In genomic region chr6:44072959-44073611, GRCh38 we compare ENCODE assay signal across 8 cellular contexts. TPM values are rescaled to one million over a fixed set of nuclear protein-coding genes. Genes with fewer than 3 reads are reported as not detected.
DNase-seq lines count a peak whose midpoint lies in the region; ATAC-seq and TF ChIP-seq lines count a peak whose summit lies in the region.

No MANE protein-coding gene starts in this region.

- H3K27me3 ChIP-seq in PC-9 (ENCODE audit: insufficient read depth, low read depth) (no peaks in the 10 kb centered on the region), right cardiac atrium (ENCODE audit: control insufficient read depth, insufficient read depth) (no peaks in the 10 kb centered on the region), gastrocnemius medialis (no peaks in the 10 kb centered on the region)

- no peaks in the 10 kb centered on the region for H3K36me3 Mint-ChIP-seq in HFFc6 (ENCODE audit: low read depth)
- H3K36me3 Mint-ChIP-seq in activated naive CD8-positive, alpha-beta T cell treated with anti-CD3 and anti-CD28 coated beads, Interleukin-2, amount 10 ng/mL, durations not matched to agents 7 days and 5 days: no peaks in the 10 kb centered on the region

- peak overlapping the region; percentile 91 for H3K27ac Mint-ChIP-seq in HFFc6
- H3K27ac Mint-ChIP-seq in activated naive CD8-positive, alpha-beta T cell treated with anti-CD3 and anti-CD28 coated beads, Interleukin-2, amount 10 ng/mL, durations not matched to agents 7 days and 5 days: peak overlapping the region; percentile 97

- BruUV-seq in PC-9 (replicated peaks; lab: Mats Ljungman, UMichigan): TSS peak; percentile 42

- H2AFZ ChIP-seq in PC-9: peak overlapping the region; percentile 64

- DNase-seq in HFFc6: no peak
- DNase-seq in PC-9: peak; percentile 63 to 77
- peak; percentile 92 for DNase-seq in activated naive CD8-positive, alpha-beta T cell treated with anti-CD3 and anti-CD28 coated beads, Interleukin-2, amount 10 ng/mL, durations not matched to agents 7 days and 5 days
- peak; percentile 90 to 95 (median 95) for DNase-seq in right cardiac atrium
- peak; percentile 68 to 76 for DNase-seq in gastrocnemius medialis
- no peak for DNase-seq in NCI-H1092 (lab: John Stamatoyannopoulos, UW)

- peaks cover 43% of the 10 kb centered on the region for H3K79me2 ChIP-seq in PC-9 (ENCODE audit: low read depth)

- intact Hi-C loops in PC-9 (cut with micrococcal nuclease; ENCODE audit: unreplicated experiment): no loop called here
- intact Hi-C loops in right cardiac atrium (cut with DNase I): loop anchor here in 3 of 4 donors (5.0 to 10.0 kb wide), 2 partner anchors 68 to 121 kb away; no protein-coding TSS in a partner anchor
- intact Hi-C loops in gastrocnemius medialis (cut with DNase I; ENCODE audit: low total_unique reads): loop anchor here (2.0 kb wide), 1 partner anchor 68 kb away; no protein-coding TSS in a partner anchor

- H3K4me1 Mint-ChIP-seq in HFFc6 (ENCODE audit: low read depth): peaks cover 53% of the 10 kb centered on the region
- peaks cover 14% of the 10 kb centered on the region for H3K4me1 Mint-ChIP-seq in activated naive CD8-positive, alpha-beta T cell treated with anti-CD3 and anti-CD28 coated beads, Interleukin-2, amount 10 ng/mL, durations not matched to agents 7 days and 5 days

- TF ChIP-seq CTCF in HFFc6 (IDR thresholded peaks at IDR 0.05) (no peak), PC-9 (conservative IDR thresholded peaks at IDR 0.05) (no peak), gastrocnemius medialis (IDR thresholded peaks at IDR 0.05 in 4 of 5, conservative IDR thresholded peaks at IDR 0.05 in 1 of 5) (no peak)

- H3K4me1 ChIP-seq in PC-9 (replicated peaks; ENCODE audit: insufficient read depth) (peaks cover 76% of the 10 kb centered on the region), right cardiac atrium (ENCODE audit: control insufficient read depth, insufficient read depth, low read length) (peaks cover 14% of the 10 kb centered on the region), gastrocnemius medialis (peaks cover 25 to 41% of the 10 kb centered on the region in 2 donors)

- POLR2A ChIA-PET in PC-9 (lab: Charles Lee; ENCODE audit: unreplicated experiment): interaction anchor here (0.6 kb wide), 1 partner anchor 30 kb away, joined by 4 read pairs; no protein-coding TSS in a partner anchor
- POLR2A ChIA-PET in activated naive CD8-positive, alpha-beta T cell treated with anti-CD3 and anti-CD28 coated beads, Interleukin-2, amount 10 ng/mL, durations not matched to agents 7 days and 5 days (lab: Charles Lee): interaction anchor here (1.0 to 3.0 kb wide), 8 partner anchors 9 to 403 kb away, joined by 3 to 34 read pairs (median 4); partner anchors contain the start of gene VEGFA

- peak; percentile 73 for ATAC-seq in activated naive CD8-positive, alpha-beta T cell treated with anti-CD3 and anti-CD28 coated beads, Interleukin-2, amount 10 ng/mL, durations not matched to agents 7 days and 5 days (ENCODE audit: low read depth)
- ATAC-seq in right cardiac atrium (peak; percentile 67 to 71), gastrocnemius medialis (peak; percentile 59 to 60), GM18519 (IDR thresholded peaks at IDR 0.05; ENCODE audit: low FRiP score, unreplicated experiment) (no peak)

- peak overlapping the region; percentile 87 for H3K4me3 Mint-ChIP-seq in HFFc6
- H3K4me3 Mint-ChIP-seq in activated naive CD8-positive, alpha-beta T cell treated with anti-CD3 and anti-CD28 coated beads, Interleukin-2, amount 10 ng/mL, durations not matched to agents 7 days and 5 days: peak overlapping the region; percentile 99

- peaks cover 63% of the 10 kb centered on the region for H3F3A ChIP-seq in PC-9 (ENCODE audit: insufficient read depth, low read depth)

- in situ Hi-C loops in gastrocnemius medialis (cut with MboI; ENCODE audit: low sequenced_read_pairs in 4 of 4): no loop called here

- peak overlapping the region; percentile 40; the same call in 1 of the 2 replicates for H3K4me3 ChIP-seq in GM08714 (ENCODE audit: low read length)
- H3K4me3 ChIP-seq in PC-9: peak overlapping the region; percentile 66
- peak overlapping the region; percentile 67 for H3K4me3 ChIP-seq in right cardiac atrium (ENCODE audit: low read length)
- H3K4me3 ChIP-seq in gastrocnemius medialis: peak overlapping the region; percentile 61 to 69 (median 65)

- peak; percentile 77 to 79 for TF ChIP-seq POLR2A in gastrocnemius medialis (IDR thresholded peaks at IDR 0.05)

- CTCF ChIA-PET in PC-9 (lab: Charles Lee): interaction anchor here (0.6 to 1.2 kb wide), 5 partner anchors 8 to 454 kb away, joined by 3 to 7 read pairs (median 4); partner anchors contain the start of gene VEGFA

- H4K20me1 ChIP-seq in PC-9 (ENCODE audit: insufficient read depth): no peaks in the 10 kb centered on the region

- 3% methylated on average over 55 of the region's 55 CpGs for whole genome bisulfite sequencing in right cardiac atrium

- peak overlapping the region; percentile 94 for H3K27ac ChIP-seq in PC-9
- peak overlapping the region; percentile 93 for H3K27ac ChIP-seq in right cardiac atrium (ENCODE audit: low read length)
- H3K27ac ChIP-seq in gastrocnemius medialis: peak overlapping the region; percentile 81 to 93 (median 90)

- H3K36me3 ChIP-seq in PC-9 (ENCODE audit: low read depth) (no peaks in the 10 kb centered on the region), gastrocnemius medialis (no peaks in the 10 kb centered on the region)

- H3K27me3 Mint-ChIP-seq in HFFc6 (ENCODE audit: insufficient read depth): peaks cover 2% of the 10 kb centered on the region
- peaks cover 8% of the 10 kb centered on the region for H3K27me3 Mint-ChIP-seq in activated naive CD8-positive, alpha-beta T cell treated with anti-CD3 and anti-CD28 coated beads, Interleukin-2, amount 10 ng/mL, durations not matched to agents 7 days and 5 days

- H3K9me3 ChIP-seq in PC-9 (ENCODE audit: insufficient read depth, low read depth): no peaks in the 10 kb centered on the region
- H3K9me3 ChIP-seq in right cardiac atrium (ENCODE audit: control insufficient read depth, low read length): no peaks in the 10 kb centered on the region
- no peaks in the 10 kb centered on the region for H3K9me3 ChIP-seq in gastrocnemius medialis

- H3K9me2 ChIP-seq in PC-9 (ENCODE audit: insufficient read depth): no peaks in the 10 kb centered on the region

- no peaks in the 10 kb centered on the region for H3K9me3 Mint-ChIP-seq in HFFc6
- no peaks in the 10 kb centered on the region for H3K9me3 Mint-ChIP-seq in activated naive CD8-positive, alpha-beta T cell treated with anti-CD3 and anti-CD28 coated beads, Interleukin-2, amount 10 ng/mL, durations not matched to agents 7 days and 5 days

- H3K4me2 ChIP-seq in PC-9: peak overlapping the region; percentile 95

RNA-seq across cellular contexts. Expression of gene MRPL14, which starts 54.2 kb away (rescaled TPM):
- 10 to 100 TPM; 50.9 to 64.2 (median 56.0) TPM for total RNA-seq in HFFc6 (2021; fragmentation: NEBNext Ultra II Directional; extraction: Animal tissue kit (Norgen Biotek cat#: 25700))
- total RNA-seq in PC-9 (2021) (96.3 and 97.9 TPM in 2 replicates), right cardiac atrium (10 to 100 TPM; 31.0 to 38.1 (median 36.6) TPM), gastrocnemius medialis (100 to 1,000 TPM; 100 to 180 (median 152) TPM)
- 10 to 100 TPM; 44.1 to 51.6 TPM for total RNA-seq in activated naive CD8-positive, alpha-beta T cell treated with anti-CD3 and anti-CD28 coated beads, Interleukin-2, amount 10 ng/mL, durations not matched to agents 7 days and 5 days
- 44.7 TPM for polyA plus RNA-seq in right cardiac atrium

RNA-seq across cellular contexts. Expression of gene TMEM63B, which starts 54.3 kb away (rescaled TPM):
- 10 to 100 TPM; 38.3 to 55.1 (median 44.7) TPM for total RNA-seq in HFFc6 (2021; fragmentation: NEBNext Ultra II Directional; extraction: Animal tissue kit (Norgen Biotek cat#: 25700))
- 36.1 and 38.5 TPM in 2 replicates for total RNA-seq in PC-9 (2021)
- 10 to 100 TPM; 20.8 to 21.8 TPM for total RNA-seq in activated naive CD8-positive, alpha-beta T cell treated with anti-CD3 and anti-CD28 coated beads, Interleukin-2, amount 10 ng/mL, durations not matched to agents 7 days and 5 days
- 10 to 100 TPM; 41.4 to 44.8 (median 43.4) TPM for total RNA-seq in right cardiac atrium
- 27.7 TPM for polyA plus RNA-seq in right cardiac atrium
- 10 to 100 TPM; 27.2 to 71.9 (median 43.7) TPM for total RNA-seq in gastrocnemius medialis

Comparison
In these comparisons a context has a peak if more than half of its experiments do, and no peak if none do; other contexts are left out.
1. DNase-seq: peak in PC-9 (2 of 2), activated naive CD8-positive, alpha-beta T cell treated with anti-CD3 and anti-CD28 coated beads, Interleukin-2, amount 10 ng/mL, durations not matched to agents 7 days and 5 days (single experiment), right cardiac atrium (3 of 3) and gastrocnemius medialis (2 of 2); none in HFFc6 (single experiment) and NCI-H1092 (single experiment).
2. Peak in every context shown above with its lines, with median percentiles within 50 percentile points of each other: H3K4me3 ChIP-seq and H3K27ac ChIP-seq.